6 cellular contexts compared by ENCODE assay signal in genomic region chr2:240206630-240207029, GRCh38.
"Had no signal": no experiment of that assay in that cellular context is flagged by ENCODE, and none has a peak within 500 bp of the region (broad histone marks: within the 10 kb centered on the region; RNA-seq: fewer than 3 reads in every experiment).

No MANE protein-coding gene starts in this region.

- ATAC-seq: GM23338 had no signal

- H3K4me3 Mint-ChIP-seq: HFFc6, IgD-negative memory B cell had no signal

- H2AFZ ChIP-seq: GM23338 had no signal

- H3K36me3 Mint-ChIP-seq: IgD-negative memory B cell had no signal

- H3K27ac Mint-ChIP-seq: GM23338, H9, HFFc6, IgD-negative memory B cell had no signal

- H3K4me3 ChIP-seq: GM23338 had no signal

- DNase-seq: H9, HCEC 1CT, HFFc6, KG1 had no signal
